ENCODE assay signal across 8 cellular contexts in genomic region chr11:118791015-118791960, GRCh38.
DNase-seq lines count a peak whose midpoint lies in the region; ATAC-seq and TF ChIP-seq lines count a peak whose summit lies in the region.

A gene with protein sequence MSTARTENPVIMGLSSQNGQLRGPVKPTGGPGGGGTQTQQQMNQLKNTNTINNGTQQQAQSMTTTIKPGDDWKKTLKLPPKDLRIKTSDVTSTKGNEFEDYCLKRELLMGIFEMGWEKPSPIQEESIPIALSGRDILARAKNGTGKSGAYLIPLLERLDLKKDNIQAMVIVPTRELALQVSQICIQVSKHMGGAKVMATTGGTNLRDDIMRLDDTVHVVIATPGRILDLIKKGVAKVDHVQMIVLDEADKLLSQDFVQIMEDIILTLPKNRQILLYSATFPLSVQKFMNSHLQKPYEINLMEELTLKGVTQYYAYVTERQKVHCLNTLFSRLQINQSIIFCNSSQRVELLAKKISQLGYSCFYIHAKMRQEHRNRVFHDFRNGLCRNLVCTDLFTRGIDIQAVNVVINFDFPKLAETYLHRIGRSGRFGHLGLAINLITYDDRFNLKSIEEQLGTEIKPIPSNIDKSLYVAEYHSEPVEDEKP (minus strand): TSS chr11:118791164. CDS start chr11:118786251, 4,913 bp downstream.

- TF ChIP-seq POLR2A in GM18526 (IDR thresholded peaks at IDR 0.05; ENCODE audit: extremely low read depth, insufficient read length), result peak; percentile 63

- H3K27me3 ChIP-seq in layer of hippocampus (ENCODE audit: control insufficient read depth, insufficient read depth, low read length), result no peaks in the 10 kb centered on the region

- ATAC-seq in HG03196 (IDR thresholded peaks at IDR 0.05; ENCODE audit: unreplicated experiment), result peak; percentile 40

- DNase-seq in 8988T (peak; percentile 82), NCI-H510A (lab: John Stamatoyannopoulos, UW) (peak; percentile 88)
- DNase-seq in activated CD4-positive, alpha-beta T cell treated with anti-CD3 and anti-CD28 coated beads for 48 hours, result peak; percentile 94
- DNase-seq in stimulated activated CD4-positive, alpha-beta T cell treated with anti-CD3 and anti-CD28 coated beads, Interleukin-1b, Interleukin-23, amount 100 ng/mL, for 1 hour (ENCODE audit: low read depth in 2 of 2), result peak; percentile 75 to 77

- H3K27ac ChIP-seq in cingulate gyrus (ENCODE audit: low read depth, low read length), result peak within 1 kb of the TSS; percentile 98
- H3K27ac ChIP-seq in layer of hippocampus (ENCODE audit: low read depth, low read length), result peak within 1 kb of the TSS; percentile 97

Comparison
In these comparisons a context has a peak if more than half of its experiments do, and no peak if none do; other contexts are left out.
1. Peak in every context shown above with its lines: DNase-seq, ATAC-seq and H3K27ac ChIP-seq.